8 cellular contexts compared by ENCODE assay signal in genomic region chr10:119211176-119211575, GRCh38. TPM values are rescaled to one million over a fixed set of nuclear protein-coding genes. Genes with fewer than 3 reads are reported as not detected.
DNase-seq lines count a peak whose midpoint lies in the region; ATAC-seq and TF ChIP-seq lines count a peak whose summit lies in the region.

No MANE protein-coding gene starts in this region.

- 81 to 87% (median 85%) methylated on average over 3 of the region's 3 CpGs for WGBS in adrenal gland, 4 donors

- intact Hi-C loops in gastrocnemius medialis (cut with DNase I; ENCODE audit: low total_unique reads): no loop called here
- intact Hi-C loops in PC-9 (cut with micrococcal nuclease; ENCODE audit: unreplicated experiment): no loop called here
- intact Hi-C loops in adrenal gland (cut with DNase I): no loop called here

- peak overlapping the region; percentile 37 for H3K9ac ChIP-seq in fibroblast of lung (ENCODE audit: insufficient read depth, low read length)

- H3K79me2 ChIP-seq in fibroblast of lung (ENCODE audit: control insufficient read depth, insufficient read depth, low read length) (peaks cover 77% of the 10 kb centered on the region), PC-9 (ENCODE audit: low read depth) (no peaks in the 10 kb centered on the region)

- TF ChIP-seq CTCF in WI38 (IDR thresholded peaks at IDR 0.05; ENCODE audit: low read depth, low read length): no peak
- TF ChIP-seq CTCF in fibroblast of lung (conservative IDR thresholded peaks at IDR 0.05 in 1 of 2, IDR thresholded peaks at IDR 0.05 in 1 of 2; ENCODE audit: low read depth in 1 of 2, low read length in 2 of 2): no peak
- no peak for TF ChIP-seq CTCF in gastrocnemius medialis (IDR thresholded peaks at IDR 0.05 in 4 of 5, conservative IDR thresholded peaks at IDR 0.05 in 1 of 5)
- TF ChIP-seq CTCF in PC-9 (conservative IDR thresholded peaks at IDR 0.05): no peak
- no peak for TF ChIP-seq CTCF in adrenal gland (IDR thresholded peaks at IDR 0.05)

- H4K20me1 ChIP-seq in fibroblast of lung (ENCODE audit: control insufficient read depth, extremely low read depth, insufficient read depth, low read length): no peaks in the 10 kb centered on the region
- no peaks in the 10 kb centered on the region for H4K20me1 ChIP-seq in PC-9 (ENCODE audit: insufficient read depth)

- H3K27ac ChIP-seq in fibroblast of lung (ENCODE audit: insufficient read depth, low read length) (peak overlapping the region; percentile 84), gastrocnemius medialis (peak overlapping the region; percentile 56 to 92 (median 84)), PC-9 (no peak overlapping the region), adrenal gland (peak overlapping the region in 1 of 5 donors; percentile 98)

- H2AFZ ChIP-seq in fibroblast of lung (ENCODE audit: low read length): no peak overlapping the region
- H2AFZ ChIP-seq in PC-9: no peak overlapping the region

- no peaks in the 10 kb centered on the region for H3K36me3 ChIP-seq in fibroblast of lung (ENCODE audit: control insufficient read depth, insufficient read depth, low read length)
- no peaks in the 10 kb centered on the region for H3K36me3 ChIP-seq in gastrocnemius medialis
- no peaks in the 10 kb centered on the region for H3K36me3 ChIP-seq in PC-9 (ENCODE audit: low read depth)
- no peaks in the 10 kb centered on the region for H3K36me3 ChIP-seq in adrenal gland (replicated peaks in 1 of 2)

- peak overlapping the region; percentile 89 for H3K4me2 ChIP-seq in fibroblast of lung (ENCODE audit: extremely low read depth, insufficient read depth, low read length)
- H3K4me2 ChIP-seq in PC-9: no peak overlapping the region

- H3K4me3 ChIP-seq in WI38 (ENCODE audit: low read depth, low read length) (peak overlapping the region; percentile 26; the same call in 1 of the 2 replicates), fibroblast of lung (replicated peaks in 1 of 4; ENCODE audit: control extremely low read depth in 1 of 4, insufficient read depth in 1 of 4, low read depth in 3 of 4, low read length in 4 of 4) (peak overlapping the region; percentile 19 to 98 (median 56)), gastrocnemius medialis (peak overlapping the region in 1 of 4 donors; percentile 16), PC-9 (no peak overlapping the region), adrenal gland (no peak overlapping the region)

- peak; percentile 43 for DNase-seq in GM03348 (ENCODE audit: low spot score)
- peak; percentile 82 to 95 for DNase-seq in fibroblast of lung (ENCODE audit: low read depth in 2 of 2)
- DNase-seq in gastrocnemius medialis: no peak
- DNase-seq in NCI-H524 treated with DMSO at 0.1 percent for 48 hours (lab: John Stamatoyannopoulos, UW): no peak
- no peak for DNase-seq in PC-9
- DNase-seq in adrenal gland: no peak

- BruUV-seq in PC-9 (replicated peaks; lab: Mats Ljungman, UMichigan): no TSS peak

- CTCF ChIA-PET in PC-9 (lab: Charles Lee): interaction anchor here (0.7 kb wide), 1 partner anchor 248 kb away, joined by 3 read pairs; no protein-coding TSS in a partner anchor

- no peaks in the 10 kb centered on the region for H3K9me2 ChIP-seq in PC-9 (ENCODE audit: insufficient read depth)

- H3K27me3 ChIP-seq in fibroblast of lung (ENCODE audit: control insufficient read depth, insufficient read depth, low read length) (no peaks in the 10 kb centered on the region), gastrocnemius medialis (no peaks in the 10 kb centered on the region), PC-9 (ENCODE audit: insufficient read depth, low read depth) (no peaks in the 10 kb centered on the region), adrenal gland (no peaks in the 10 kb centered on the region)

- in situ Hi-C loops in gastrocnemius medialis (cut with MboI; ENCODE audit: low sequenced_read_pairs in 4 of 4): loop anchor here in 1 of 4 donors (10.0 kb wide), 1 partner anchor 204 kb away; no protein-coding TSS in a partner anchor

- POLR2A ChIA-PET in PC-9 (lab: Charles Lee; ENCODE audit: unreplicated experiment): no interaction called here

- H3K4me1 ChIP-seq in fibroblast of lung (ENCODE audit: control insufficient read depth, extremely low read depth, insufficient read depth, low read length): peaks cover 12% of the 10 kb centered on the region
- peaks cover 7 to 16% of the 10 kb centered on the region in 2 donors for H3K4me1 ChIP-seq in gastrocnemius medialis
- peaks cover 18% of the 10 kb centered on the region for H3K4me1 ChIP-seq in PC-9 (replicated peaks; ENCODE audit: insufficient read depth)
- peaks cover 17 to 64% of the 10 kb centered on the region in 2 donors for H3K4me1 ChIP-seq in adrenal gland (replicated peaks in 1 of 2)

- H3F3A ChIP-seq in PC-9 (ENCODE audit: insufficient read depth, low read depth): no peaks in the 10 kb centered on the region; the same call in 1 of the 2 replicates

- no peak for TF ChIP-seq POLR2A in gastrocnemius medialis (IDR thresholded peaks at IDR 0.05)
- TF ChIP-seq POLR2A in adrenal gland (IDR thresholded peaks at IDR 0.05): no peak

- ATAC-seq in gastrocnemius medialis (no peak), GM18519 (IDR thresholded peaks at IDR 0.05; ENCODE audit: low FRiP score, unreplicated experiment) (no peak)

- H3K9me3 ChIP-seq in fibroblast of lung (ENCODE audit: control insufficient read depth, insufficient read depth, low read depth, low read length) (no peaks in the 10 kb centered on the region), gastrocnemius medialis (no peaks in the 10 kb centered on the region), PC-9 (ENCODE audit: insufficient read depth, low read depth) (no peaks in the 10 kb centered on the region), adrenal gland (replicated peaks in 1 of 3) (no peaks in the 10 kb centered on the region)

RNA-seq across cellular contexts. Expression of gene GRK5, which starts 3.8 kb away (rescaled TPM):
- 19.0 and 24.1 TPM in 2 replicates for total RNA-seq in fibroblast of lung
- 26.9 and 90.3 TPM in 2 replicates for polyA plus RNA-seq in fibroblast of lung
- 30.0 and 94.7 TPM in 2 replicates for polyA plus RNA-seq in fibroblast of lung (2012)
- 28.8 and 64.8 TPM in 2 replicates for polyA minus RNA-seq in fibroblast of lung (ENCODE audit: low replicate concordance)
- total RNA-seq in gastrocnemius medialis: 10 to 100 TPM in 1 of 4 donors, 1 to 10 TPM in 3; 6.2 to 12.5 (median 9.1) TPM
- 4.8 and 5.3 TPM in 2 replicates for total RNA-seq in PC-9 (2021)
- 10 to 100 TPM; 13.8 to 96.4 (median 21.5) TPM for total RNA-seq in adrenal gland
- polyA plus RNA-seq in adrenal gland: 10 to 100 TPM in 1 of 3 donors, 1 to 10 TPM in 2; 9.3 to 68.4 (median 9.8) TPM

RNA-seq across cellular contexts. Expression of gene PRDX3, which starts 32.6 kb away (rescaled TPM):
- total RNA-seq in fibroblast of lung (144 and 287 TPM in 2 replicates), gastrocnemius medialis (100 to 1,000 TPM; 227 to 342 (median 250) TPM), PC-9 (2021) (110 and 144 TPM in 2 replicates), adrenal gland (100 to 1,000 TPM; 306 to 628 (median 425) TPM)
- polyA plus RNA-seq in fibroblast of lung (303 and 333 TPM in 2 replicates), adrenal gland (100 to 1,000 TPM; 150 to 596 (median 200) TPM)
- polyA plus RNA-seq in fibroblast of lung (2012): 166 and 194 TPM in 2 replicates
- 141 and 268 TPM in 2 replicates for polyA minus RNA-seq in fibroblast of lung (ENCODE audit: low replicate concordance)

RNA-seq across cellular contexts. Expression of gene SFXN4, which starts 45.7 kb away (rescaled TPM):
- total RNA-seq in fibroblast of lung (17.7 TPM in 2 replicates), gastrocnemius medialis (10 to 100 TPM; 25.6 to 69.7 (median 39.8) TPM), PC-9 (2021) (15.4 and 18.3 TPM in 2 replicates), adrenal gland (10 to 100 TPM; 31.0 to 55.7 (median 45.8) TPM)
- polyA plus RNA-seq in fibroblast of lung (10.3 and 18.1 TPM in 2 replicates), adrenal gland (100 to 1,000 TPM in 2 of 3 donors, 10 to 100 TPM in 1; 53.6 to 135 (median 102) TPM)
- 8.6 and 15.0 TPM in 2 replicates for polyA plus RNA-seq in fibroblast of lung (2012)
- 1.8 and 4.2 TPM in 2 replicates for polyA minus RNA-seq in fibroblast of lung (ENCODE audit: low replicate concordance)

Comparison
In these comparisons a context has a peak if more than half of its experiments do, and no peak if none do; other contexts are left out.
1. DNase-seq: peak in GM03348 (single experiment) and fibroblast of lung (2 of 2); none in gastrocnemius medialis (0 of 2), NCI-H524 treated with DMSO at 0.1 percent for 48 hours (single experiment), PC-9 (0 of 2) and adrenal gland (0 of 7).
2. H3K4me3 ChIP-seq: peak in WI38 (single experiment) and fibroblast of lung (4 of 4); none in PC-9 (single experiment) and adrenal gland (0 of 4).